ENCODE assay signal across 8 cellular contexts in the genomic region with DNA sequence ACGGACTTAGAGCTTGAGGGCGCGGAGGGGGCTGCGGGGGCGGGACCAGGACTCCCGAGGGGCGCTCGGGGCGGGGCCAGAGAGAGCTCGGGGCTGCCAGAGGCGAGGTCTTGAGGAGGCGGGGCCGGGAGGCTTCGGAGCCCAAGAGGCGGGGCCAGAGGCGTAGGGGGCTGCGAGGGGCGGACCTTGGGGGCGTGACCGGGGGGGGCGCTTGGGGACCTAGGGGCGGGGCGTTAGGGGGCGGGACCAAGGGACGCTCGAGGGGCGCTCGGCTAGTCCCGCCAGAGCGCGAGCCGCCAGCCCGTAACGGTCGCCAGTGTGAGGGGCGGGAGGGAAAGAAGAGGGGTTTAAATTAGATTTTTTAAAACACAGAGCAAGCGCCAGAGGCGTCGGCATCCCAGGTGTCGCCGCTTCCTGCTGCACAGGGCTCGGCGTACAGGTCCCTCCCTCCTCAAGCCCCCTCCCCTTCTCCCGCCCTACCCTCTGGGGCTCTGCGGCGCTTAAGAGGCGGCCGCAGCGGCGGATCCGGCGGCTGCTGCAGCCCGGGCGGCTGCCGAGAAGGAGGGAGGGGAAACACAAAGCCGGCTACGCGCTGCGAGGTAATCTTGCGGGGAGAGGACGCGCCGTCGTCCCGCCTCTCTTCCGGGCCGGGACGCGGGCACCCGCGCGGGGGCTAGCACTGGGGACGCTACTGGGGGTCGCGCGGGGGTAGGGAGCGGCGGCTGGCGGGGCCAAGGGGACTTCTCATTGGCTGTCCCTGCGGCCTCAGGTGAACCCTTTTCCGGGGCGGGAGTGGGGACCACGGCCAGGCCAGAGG. TPM values are rescaled to one million over a fixed set of nuclear protein-coding genes. Genes with fewer than 3 reads are reported as not detected.
DNase-seq lines count a peak whose midpoint lies in the region; ATAC-seq, FAIRE-seq and TF ChIP-seq lines count a peak whose summit lies in the region.

A gene with protein sequence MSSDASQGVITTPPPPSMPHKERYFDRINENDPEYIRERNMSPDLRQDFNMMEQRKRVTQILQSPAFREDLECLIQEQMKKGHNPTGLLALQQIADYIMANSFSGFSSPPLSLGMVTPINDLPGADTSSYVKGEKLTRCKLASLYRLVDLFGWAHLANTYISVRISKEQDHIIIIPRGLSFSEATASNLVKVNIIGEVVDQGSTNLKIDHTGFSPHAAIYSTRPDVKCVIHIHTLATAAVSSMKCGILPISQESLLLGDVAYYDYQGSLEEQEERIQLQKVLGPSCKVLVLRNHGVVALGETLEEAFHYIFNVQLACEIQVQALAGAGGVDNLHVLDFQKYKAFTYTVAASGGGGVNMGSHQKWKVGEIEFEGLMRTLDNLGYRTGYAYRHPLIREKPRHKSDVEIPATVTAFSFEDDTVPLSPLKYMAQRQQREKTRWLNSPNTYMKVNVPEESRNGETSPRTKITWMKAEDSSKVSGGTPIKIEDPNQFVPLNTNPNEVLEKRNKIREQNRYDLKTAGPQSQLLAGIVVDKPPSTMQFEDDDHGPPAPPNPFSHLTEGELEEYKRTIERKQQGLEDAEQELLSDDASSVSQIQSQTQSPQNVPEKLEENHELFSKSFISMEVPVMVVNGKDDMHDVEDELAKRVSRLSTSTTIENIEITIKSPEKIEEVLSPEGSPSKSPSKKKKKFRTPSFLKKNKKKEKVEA (plus strand): TSS at position 284 of the 817 bp plus-strand sequence. CDS start 92,670 bp downstream, outside the sequence.

- no peaks in the 10 kb centered on the region for H3K36me3 Mint-ChIP-seq in Calu3 (ENCODE audit: insufficient read depth, unreplicated experiment)

- ATAC-seq in GM21367 (IDR thresholded peaks at IDR 0.05; ENCODE audit: unreplicated experiment): peak; percentile 57

- no TSS peak for BruUV-seq in Calu3 (replicated peaks; lab: Mats Ljungman, UMichigan)

- no peak for FAIRE-seq in HTR-8/SVneo (lab: Jason Lieb, UNC)

- peaks cover 22% of the 10 kb centered on the region for H3K4me1 Mint-ChIP-seq in Calu3 (ENCODE audit: low read depth, unreplicated experiment)

- peak within 1 kb of the TSS; percentile 30 for H3K27ac ChIP-seq in epithelial cell of prostate

- CTCF ChIA-PET in Calu3 (lab: Charles Lee): interaction anchor here (0.6 to 1.5 kb wide), 2 partner anchors 124 to 664 kb away, joined by 3 read pairs; no protein-coding TSS in a partner anchor

- no peaks in the 10 kb centered on the region for H3K9me3 Mint-ChIP-seq in Calu3 (ENCODE audit: low read depth, unreplicated experiment)

- DNase-seq in Calu3 (peak; percentile 87), HTR-8/SVneo (ENCODE audit: insufficient read length, low spot score) (peak; percentile 91), OCI-M1 (lab: John Stamatoyannopoulos, UW) (peak; percentile 93), activated T-cell treated with anti-CD3 and anti-CD28 coated beads for 48 hours (ENCODE audit: low read depth) (peak; percentile 85), epithelial cell of prostate (ENCODE audit: low read depth, low spot score) (no peak), mucosa of gallbladder (ENCODE audit: low spot score) (peak; percentile 94)
- DNase-seq in stimulated activated CD8-positive, alpha-beta memory T cell treated with anti-CD3 and anti-CD28 coated beads, Interleukin-4, amount 100 ng/mL, for 4 hours (ENCODE audit: low read depth in 2 of 2, low spot score in 1 of 2): peak; percentile 83 to 91

- intact Hi-C loops in Calu3 (cut with micrococcal nuclease; ENCODE audit: unreplicated experiment): loop anchor here (2.0 to 5.0 kb wide), 3 partner anchors 29 to 85 kb away; a partner anchor contains a TSS

- H3K27ac Mint-ChIP-seq in Calu3 (ENCODE audit: unreplicated experiment): peak within 1 kb of the TSS; percentile 77

- no peak within 1 kb of the TSS for H3K4me3 Mint-ChIP-seq in Calu3 (ENCODE audit: low read depth, unreplicated experiment)

- H3K27me3 Mint-ChIP-seq in Calu3 (ENCODE audit: unreplicated experiment): no peaks in the 10 kb centered on the region

- TF ChIP-seq CTCF in Calu3 (IDR thresholded peaks at IDR 0.05; ENCODE audit: unreplicated experiment): no peak

RNA-seq across cellular contexts. Expression of the gene that starts here (rescaled TPM):
- 54.9 and 64.4 TPM in 2 replicates for total RNA-seq in Calu3 (2022)
- 201 TPM for total RNA-seq in mucosa of gallbladder
